ENCODE assay signal across 8 cellular contexts in the genomic region with DNA sequence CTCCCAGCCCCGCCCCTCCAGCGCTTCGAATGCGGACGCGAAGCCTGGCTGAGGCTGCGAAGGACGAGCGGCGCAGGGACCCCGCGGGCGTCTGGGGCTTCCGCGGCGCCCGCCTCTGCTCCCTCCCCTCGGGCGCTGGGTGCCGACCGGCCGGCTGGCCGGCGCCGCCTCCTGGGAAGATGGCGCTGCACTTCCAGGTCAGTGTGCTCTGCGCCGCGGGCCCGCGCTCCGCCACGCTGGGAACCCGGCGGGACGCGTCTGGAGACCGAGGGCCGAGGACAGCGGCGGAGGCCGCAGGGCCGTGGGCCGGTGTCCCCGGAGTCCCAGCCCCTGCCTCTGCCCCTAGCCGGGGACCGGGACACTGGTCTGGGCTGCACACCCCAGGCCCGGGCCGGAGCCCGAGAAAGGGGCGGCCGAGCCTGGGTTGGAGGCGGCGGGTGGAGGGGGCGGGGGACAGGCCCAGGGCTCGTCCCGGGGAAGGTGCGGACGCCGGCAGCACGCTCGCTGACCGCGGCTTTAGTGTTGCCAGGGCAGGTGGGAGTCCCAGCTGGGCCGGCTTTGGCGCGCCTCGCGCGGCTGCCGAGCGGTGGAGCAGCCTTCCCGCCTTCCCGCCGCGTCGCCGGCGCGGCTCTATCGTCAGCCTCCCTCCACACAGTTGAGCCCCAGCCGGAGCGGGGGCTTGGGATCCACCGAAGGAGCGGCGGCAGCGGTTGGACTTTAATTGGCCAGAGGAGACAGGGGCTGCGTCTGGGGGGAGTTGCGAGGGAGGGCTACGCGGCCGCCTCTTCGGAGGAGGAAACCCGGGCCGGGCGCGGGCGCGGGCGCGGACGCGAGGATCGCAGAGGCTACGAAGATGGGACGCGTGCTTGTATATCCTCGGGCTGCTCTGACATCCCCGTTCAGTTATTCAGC. TPM values are rescaled to one million over a fixed set of nuclear protein-coding genes. Genes with fewer than 3 reads are reported as not detected.
DNase-seq lines count a peak whose midpoint lies in the region; ATAC-seq and TF ChIP-seq lines count a peak whose summit lies in the region.

Gene RANBP17 (plus strand): TSS at position 164 of the 912 bp plus-strand sequence.

- TF ChIP-seq EP300 in transverse colon (IDR thresholded peaks at IDR 0.05; ENCODE audit: low read depth): no peak

- no peaks in the 10 kb centered on the region for H3K36me3 ChIP-seq in RWPE2 (ENCODE audit: low read depth)
- H3K36me3 ChIP-seq in transverse colon: no peaks in the 10 kb centered on the region

- TF ChIP-seq POLR2A in transverse colon (IDR thresholded peaks at IDR 0.05): no peak

- H3K4me3 Mint-ChIP-seq in mesothelial cell of epicardium: peak within 1 kb of the TSS; percentile 78

- TF ChIP-seq CTCF in AG10803 (conservative IDR thresholded peaks at IDR 0.05; ENCODE audit: low read length) (no peak), RWPE2 (IDR thresholded peaks at IDR 0.05; ENCODE audit: poor library complexity, severe bottlenecking) (peak; percentile 34), epithelial cell of proximal tubule (conservative IDR thresholded peaks at IDR 0.05; ENCODE audit: low read depth, low read length) (no peak), mesothelial cell of epicardium (IDR thresholded peaks at IDR 0.05; ENCODE audit: unreplicated experiment) (no peak), transverse colon (IDR thresholded peaks at IDR 0.05) (no peak)

- H3K27me3 ChIP-seq in RWPE2 (ENCODE audit: insufficient read depth, poor library complexity, severe bottlenecking) (no peaks in the 10 kb centered on the region), transverse colon (peaks cover 5% of the 10 kb centered on the region)

- DNase-seq in AG10803 (ENCODE audit: low read depth) (peak; percentile 67), HK-2 (ENCODE audit: unreplicated experiment) (peak; percentile 75), RWPE2 (ENCODE audit: low spot score) (peak; percentile 81), epithelial cell of proximal tubule (ENCODE audit: low read depth) (no peak), mesothelial cell of epicardium (ENCODE audit: low spot score in 2 of 2, unreplicated experiment in 2 of 2) (peak; percentile 49 to 72), transverse colon (peak; percentile 55), NCI-H1105 (lab: John Stamatoyannopoulos, UW) (no peak), SHP77 (lab: John Stamatoyannopoulos, UW) (no peak)

- in situ Hi-C loops in transverse colon (cut with MboI; ENCODE audit: low pct_ligation_motif_present in 1 of 4, low pct_unique_long_range_greater_than_20kb in 1 of 4, low sequenced_read_pairs in 3 of 4): no loop called here

- peak; percentile 85 for ATAC-seq in RWPE2 (ENCODE audit: low read depth)

- intact Hi-C loops in transverse colon (cut with DNase I; ENCODE audit: low total_unique reads): no loop called here

- peaks cover 12% of the 10 kb centered on the region for H3K9me3 ChIP-seq in RWPE2 (ENCODE audit: severe bottlenecking)
- H3K9me3 ChIP-seq in transverse colon: peaks cover 10 to 12% of the 10 kb centered on the region in 2 donors

- no peaks in the 10 kb centered on the region for H3K27me3 Mint-ChIP-seq in mesothelial cell of epicardium (ENCODE audit: low read depth)

- peak within 1 kb of the TSS; percentile 69 for H3K4me3 ChIP-seq in AG10803 (ENCODE audit: low read length)
- H3K4me3 ChIP-seq in RWPE2 (ENCODE audit: severe bottlenecking): peak within 1 kb of the TSS; percentile 60
- peak within 1 kb of the TSS; percentile 76 for H3K4me3 ChIP-seq in epithelial cell of proximal tubule (ENCODE audit: low read depth, low read length)
- peak within 1 kb of the TSS; percentile 62 to 83 (median 71) for H3K4me3 ChIP-seq in transverse colon

- peak within 1 kb of the TSS; percentile 37 for H3K27ac ChIP-seq in RWPE2 (ENCODE audit: poor library complexity, severe bottlenecking)
- peak within 1 kb of the TSS; percentile 52 to 63 (median 54) for H3K27ac ChIP-seq in transverse colon

- H3K27ac Mint-ChIP-seq in mesothelial cell of epicardium: peak within 1 kb of the TSS; percentile 85

- H3K4me1 Mint-ChIP-seq in mesothelial cell of epicardium: peaks cover 24% of the 10 kb centered on the region

- WGBS in transverse colon (ENCODE audit: low coverage in 1 of 2), 2 donors: 11% methylated on average over 57 of the region's 109 CpGs; no CpG with 5 or more reads in 1 of the 2 donors

- peaks cover 13% of the 10 kb centered on the region for H3K36me3 Mint-ChIP-seq in mesothelial cell of epicardium

- H3K4me1 ChIP-seq in RWPE2 (ENCODE audit: insufficient read depth, poor library complexity, severe bottlenecking) (peaks cover 8% of the 10 kb centered on the region), transverse colon (peaks cover 0 to 8% (median 6%) of the 10 kb centered on the region in 4 donors)

- peaks cover 24% of the 10 kb centered on the region for H3K9me3 Mint-ChIP-seq in mesothelial cell of epicardium

RNA-seq across cellular contexts. Expression of gene RANBP17, which starts in this region (rescaled TPM):
- total RNA-seq in epithelial cell of proximal tubule (3.3 and 15.0 TPM in 2 replicates), mesothelial cell of epicardium (51.2 to 60.8 TPM (median 56.1 TPM) in 3 replicates), transverse colon (10 to 100 TPM; 10.2 to 13.8 (median 10.9) TPM)

Comparison
In these comparisons a context has a peak if more than half of its experiments do, and no peak if none do; other contexts are left out.
1. DNase-seq: peak in AG10803 (single experiment), HK-2 (single experiment), RWPE2 (single experiment), mesothelial cell of epicardium (2 of 2) and transverse colon (single experiment); none in epithelial cell of proximal tubule (single experiment), NCI-H1105 (single experiment) and SHP77 (0 of 2).
2. Peak in every context shown above with its lines, with median percentiles within 50 percentile points of each other: H3K4me3 ChIP-seq.